33 cellular contexts compared by ENCODE assay signal in the genomic region with DNA sequence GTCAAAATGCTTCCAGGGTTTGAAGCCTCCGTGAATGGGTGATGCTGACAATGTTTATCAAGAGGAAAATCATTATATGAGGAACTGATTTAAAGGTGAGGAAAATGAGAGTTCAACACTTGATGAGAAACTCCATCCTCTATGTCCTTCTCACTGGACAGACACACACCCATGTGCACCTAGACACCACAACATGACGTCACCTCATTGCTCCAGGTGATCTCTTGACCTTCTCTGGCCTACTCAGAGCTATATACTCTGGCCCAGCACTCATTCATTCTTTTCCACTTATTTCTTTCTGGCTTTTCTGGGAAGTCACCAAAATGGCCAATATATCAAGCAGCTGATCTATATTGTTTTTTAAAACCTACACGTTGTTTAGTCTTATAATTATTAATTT.
"Had no signal": no experiment of that assay in that cellular context is flagged by ENCODE, and none has a peak within 500 bp of the region (broad histone marks: within the 10 kb centered on the region; RNA-seq: fewer than 3 reads in every experiment).

No MANE protein-coding gene starts in this region.

- H3K4me1 ChIP-seq: adrenal gland, body of pancreas, esophagus muscularis mucosa, foreskin keratinocyte, gastrocnemius medialis, heart left ventricle had no signal

- H3K36me3 Mint-ChIP-seq: activated CD4-positive, alpha-beta memory T cell treated with anti-CD3 and anti-CD28 coated beads for 36 hours; activated CD8-positive, alpha-beta memory T cell treated with anti-CD3 and anti-CD28 coated beads, Interleukin-2, amount 10 ng/mL, durations not matched to agents 7 days and 5 days; activated naive CD4-positive, alpha-beta T cell treated with anti-CD3 and anti-CD28 coated beads, Interleukin-2, amount 50 U/mL, for 24 hours; activated naive CD8-positive, alpha-beta T cell treated with anti-CD3 and anti-CD28 coated beads for 36 hours had no signal

- H3K27ac Mint-ChIP-seq: activated CD4-positive, alpha-beta memory T cell treated with anti-CD3 and anti-CD28 coated beads for 36 hours; activated CD4-positive, alpha-beta T cell treated with anti-CD3 and anti-CD28 coated beads for 36 hours; activated CD4-positive, alpha-beta T cell treated with anti-CD3 and anti-CD28 coated beads, Interleukin-2, amount 10 ng/mL, durations not matched to agents 24 days and 14 days; activated CD8-positive, alpha-beta memory T cell treated with anti-CD3 and anti-CD28 coated beads, Interleukin-2, amount 10 ng/mL, durations not matched to agents 7 days and 5 days; activated CD8-positive, alpha-beta T cell treated with anti-CD3 and anti-CD28 coated beads, Interleukin-2, amount 10 ng/mL, durations not matched to agents 7 days and 5 days; activated naive CD4-positive, alpha-beta T cell treated with anti-CD3 and anti-CD28 coated beads for 36 hours; activated naive CD4-positive, alpha-beta T cell treated with anti-CD3 and anti-CD28 coated beads, Interleukin-2, amount 50 U/mL, for 24 hours; activated naive CD8-positive, alpha-beta T cell treated with anti-CD3 and anti-CD28 coated beads for 36 hours; activated naive CD8-positive, alpha-beta T cell treated with anti-CD3 and anti-CD28 coated beads, Interleukin-2, amount 50 U/mL, for 24 hours; activated T-helper 1 cell treated with anti-CD3 and anti-CD28 coated beads, Interleukin-12 subunit alpha, Interleukin-12 subunit beta, Interleukin-2, Interleukin-4 antibody, amounts not matched to agents 30 ng/mL and 10 ng/mL and 1 ng/mL, durations not matched to agents 14 hours and 24 hours and 36 hours; activated T-helper 2 cell treated with anti-CD3 and anti-CD28 coated beads, Interferon-gamma antibody, Interleukin-2, Interleukin-4, amounts not matched to agents 10 μg/mL and 5 μg/mL and 100 μg/mL, durations not matched to agents 14 hours and 24 hours and 36 hours; effector memory CD8-positive, alpha-beta T cell; T-helper 17 cell had no signal

- H3K36me3 ChIP-seq: adrenal gland, esophagus muscularis mucosa, gastrocnemius medialis, heart left ventricle had no signal

- H3K4me3 Mint-ChIP-seq: activated CD4-positive, alpha-beta memory T cell treated with anti-CD3 and anti-CD28 coated beads for 36 hours; activated CD4-positive, alpha-beta T cell treated with anti-CD3 and anti-CD28 coated beads for 36 hours; activated CD4-positive, alpha-beta T cell treated with anti-CD3 and anti-CD28 coated beads, Interleukin-2, amount 10 ng/mL, durations not matched to agents 24 days and 14 days; activated CD8-positive, alpha-beta memory T cell treated with anti-CD3 and anti-CD28 coated beads, Interleukin-2, amount 10 ng/mL, durations not matched to agents 7 days and 5 days; activated CD8-positive, alpha-beta T cell treated with anti-CD3 and anti-CD28 coated beads, Interleukin-2, amount 10 ng/mL, durations not matched to agents 7 days and 5 days; activated naive CD4-positive, alpha-beta T cell treated with anti-CD3 and anti-CD28 coated beads for 36 hours; activated naive CD4-positive, alpha-beta T cell treated with anti-CD3 and anti-CD28 coated beads, Interleukin-2, amount 50 U/mL, for 24 hours; activated naive CD8-positive, alpha-beta T cell treated with anti-CD3 and anti-CD28 coated beads for 36 hours; activated naive CD8-positive, alpha-beta T cell treated with anti-CD3 and anti-CD28 coated beads, Interleukin-2, amount 50 U/mL, for 24 hours; activated T-helper 1 cell treated with anti-CD3 and anti-CD28 coated beads, Interleukin-12 subunit alpha, Interleukin-12 subunit beta, Interleukin-2, Interleukin-4 antibody, amounts not matched to agents 30 ng/mL and 10 ng/mL and 1 ng/mL, durations not matched to agents 14 hours and 24 hours and 36 hours; effector memory CD8-positive, alpha-beta T cell; T-helper 17 cell had no signal

- H3K27me3 ChIP-seq: adrenal gland, body of pancreas, esophagus muscularis mucosa, foreskin keratinocyte, gastrocnemius medialis, heart left ventricle had no signal

- H3K4me3 ChIP-seq: adrenal gland, body of pancreas, esophagus muscularis mucosa, gastrocnemius medialis, heart left ventricle had no signal

- H3K9me3 ChIP-seq: adrenal gland, body of pancreas, esophagus muscularis mucosa, gastrocnemius medialis, heart left ventricle had no signal

- H3K4me1 Mint-ChIP-seq: activated CD4-positive, alpha-beta T cell treated with anti-CD3 and anti-CD28 coated beads for 36 hours; activated CD4-positive, alpha-beta T cell treated with anti-CD3 and anti-CD28 coated beads, Interleukin-2, amount 10 ng/mL, durations not matched to agents 24 days and 14 days; activated CD8-positive, alpha-beta memory T cell treated with anti-CD3 and anti-CD28 coated beads, Interleukin-2, amount 10 ng/mL, durations not matched to agents 7 days and 5 days; activated naive CD4-positive, alpha-beta T cell treated with anti-CD3 and anti-CD28 coated beads, Interleukin-2, amount 50 U/mL, for 24 hours; activated naive CD8-positive, alpha-beta T cell treated with anti-CD3 and anti-CD28 coated beads for 36 hours; activated naive CD8-positive, alpha-beta T cell treated with anti-CD3 and anti-CD28 coated beads, Interleukin-2, amount 50 U/mL, for 24 hours; T-helper 17 cell had no signal

- H3K27me3 Mint-ChIP-seq: activated CD4-positive, alpha-beta memory T cell treated with anti-CD3 and anti-CD28 coated beads for 36 hours; activated CD4-positive, alpha-beta T cell treated with anti-CD3 and anti-CD28 coated beads for 36 hours; activated CD4-positive, alpha-beta T cell treated with anti-CD3 and anti-CD28 coated beads, Interleukin-2, amount 10 ng/mL, durations not matched to agents 24 days and 14 days; activated CD8-positive, alpha-beta memory T cell treated with anti-CD3 and anti-CD28 coated beads, Interleukin-2, amount 10 ng/mL, durations not matched to agents 7 days and 5 days; activated naive CD4-positive, alpha-beta T cell treated with anti-CD3 and anti-CD28 coated beads, Interleukin-2, amount 50 U/mL, for 24 hours; activated naive CD8-positive, alpha-beta T cell treated with anti-CD3 and anti-CD28 coated beads for 36 hours; activated naive CD8-positive, alpha-beta T cell treated with anti-CD3 and anti-CD28 coated beads, Interleukin-2, amount 50 U/mL, for 24 hours; effector memory CD8-positive, alpha-beta T cell; T-helper 17 cell had no signal

- ATAC-seq: activated CD4-positive, alpha-beta T cell treated with anti-CD3 and anti-CD28 coated beads for 36 hours; activated CD8-positive, alpha-beta memory T cell treated with anti-CD3 and anti-CD28 coated beads, Interleukin-2, amount 10 ng/mL, durations not matched to agents 7 days and 5 days; activated CD8-positive, alpha-beta T cell treated with anti-CD3 and anti-CD28 coated beads, Interleukin-2, amount 10 ng/mL, durations not matched to agents 7 days and 5 days; activated naive CD8-positive, alpha-beta T cell treated with anti-CD3 and anti-CD28 coated beads, Interleukin-2, amount 50 U/mL, for 24 hours; body of pancreas; effector memory CD8-positive, alpha-beta T cell; foreskin keratinocyte; gastrocnemius medialis; heart left ventricle; T-helper 17 cell had no signal

- DNase-seq: activated CD4-positive, alpha-beta memory T cell treated with anti-CD3 and anti-CD28 coated beads for 36 hours; activated CD4-positive, alpha-beta T cell treated with anti-CD3 and anti-CD28 coated beads for 36 hours; activated CD4-positive, alpha-beta T cell treated with anti-CD3 and anti-CD28 coated beads, Interleukin-2, amount 10 ng/mL, durations not matched to agents 24 days and 14 days; activated CD4-positive, CD25-positive, alpha-beta regulatory T cell; activated CD4-positive, CD25-positive, alpha-beta regulatory T cell treated with anti-CD3 and anti-CD28 coated beads, Interleukin-2, amount 50 U/mL, for 72 hours; activated CD8-positive, alpha-beta memory T cell treated with anti-CD3 and anti-CD28 coated beads, Interleukin-2, amount 10 ng/mL, durations not matched to agents 7 days and 5 days; activated CD8-positive, alpha-beta memory T cell treated with anti-CD3 and anti-CD28 coated beads, Interleukin-2, amount 50 U/mL, for 4 hours; activated CD8-positive, alpha-beta T cell treated with anti-CD3 and anti-CD28 coated beads, Interleukin-2, amount 10 ng/mL, durations not matched to agents 7 days and 5 days; activated effector memory CD4-positive, alpha-beta T cell treated with anti-CD3 and anti-CD28 coated beads, Interleukin-2, amount 50 U/mL, for 16 hours; activated naive CD4-positive, alpha-beta T cell treated with anti-CD3 and anti-CD28 coated beads for 36 hours; activated naive CD8-positive, alpha-beta T cell treated with anti-CD3 and anti-CD28 coated beads for 36 hours; activated naive CD8-positive, alpha-beta T cell treated with anti-CD3 and anti-CD28 coated beads, Interleukin-2, amount 50 U/mL, for 24 hours; activated T-cell treated with anti-CD3 and anti-CD28 coated beads, Interleukin-2, amount 50 U/mL, for 1 hour; activated T-cell treated with anti-CD3 and anti-CD28 coated beads, Interleukin-2, amount 50 U/mL, for 48 hours; adrenal gland; amygdala; aorta; body of pancreas; caudate nucleus; cortex of kidney; dermis blood vessel endothelial cell; effector CD4-positive, alpha-beta T cell; effector memory CD8-positive, alpha-beta T cell; erythroblast; gastrocnemius medialis; glutamatergic neuron; heart left ventricle; T-helper 17 cell had no signal

- H3K27ac ChIP-seq: adrenal gland, body of pancreas, esophagus muscularis mucosa, foreskin keratinocyte, gastrocnemius medialis, heart left ventricle had no signal
